1 cellular context compared by ENCODE assay signal in genomic region chr12:118429703-118430383, GRCh38.
TF ChIP-seq lines count a peak whose summit lies in the region.

No MANE protein-coding gene starts in this region.

TF ChIP-seq in H1, 55 proteins besides CTCF, POLR2A, EP300 and RAD21:
- TF ChIP-seq CHD7 (IDR thresholded peaks at IDR 0.05; ENCODE audit: insufficient replicate concordance, low read length) (no peak), MAFK (IDR thresholded peaks at IDR 0.05; ENCODE audit: low read depth, low read length) (0 out of 2 replicates have a peak, but pooled peaks have one; percentile 36)
